ENCODE assay signal across 16 cellular contexts in genomic region chr11:108887436-108888238, GRCh38.
A peak's percentile ranks its signal among the peaks of the same experiment; 100 is the strongest.
DNase-seq lines count a peak whose midpoint lies in the region; ATAC-seq, FAIRE-seq and TF ChIP-seq lines count a peak whose summit lies in the region.
"Had no signal": no experiment of that assay in that cellular context is flagged by ENCODE, and none has a peak within 500 bp of the region (broad histone marks: within the 10 kb centered on the region; RNA-seq: fewer than 3 reads in every experiment).

No MANE protein-coding gene starts in this region.

- H3K9me2 ChIP-seq in PC-3 (replicated peaks; ENCODE audit: low read length), result no peaks in the 10 kb centered on the region

- H3K27ac ChIP-seq in PC-3 (ENCODE audit: low read length) (no peak overlapping the region), epithelial cell of prostate (peak overlapping the region; percentile 35), small intestine (ENCODE audit: low read depth in 1 of 2, low read length in 1 of 2) (no peak overlapping the region)
- H3K27ac ChIP-seq: tibial artery had no signal

- no peak for DNase-seq in activated T-cell treated with anti-CD3 and anti-CD28 coated beads, Interleukin-2, amount 50 U/mL, for 24 hours
- DNase-seq in activated T-cell treated with anti-CD3 and anti-CD28 coated beads, Interleukin-2, amount 50 U/mL, for 4 hours, result no peak
- DNase-seq in PC-3, result peak; percentile 15
- DNase-seq in epithelial cell of prostate (ENCODE audit: low read depth, low spot score), result no peak
- DNase-seq in small intestine, result peak; percentile 3
- DNase-seq in activated CD4-positive, CD25-positive, alpha-beta regulatory T cell (lab: John Stamatoyannopoulos, UW), result no peak
- DNase-seq in effector CD4-positive, alpha-beta T cell, result no peak
- DNase-seq in NCI-H526 (lab: John Stamatoyannopoulos, UW), result no peak
- DNase-seq: activated B cell treated with CpG ODN at 0.5 μM for 24 hours; activated T-cell treated with anti-CD3 and anti-CD28 coated beads, Interleukin-2, amount 50 U/mL, for 72 hours; KG1; NCI-H2029 treated with DMSO at 0.1 percent for 48 hours; nucleus accumbens; tibial artery had no signal

- H3K4me3 ChIP-seq in PC-3 (ENCODE audit: low read length), result no peak overlapping the region
- no peak overlapping the region for H3K4me3 ChIP-seq in small intestine (ENCODE audit: low read depth in 1 of 2, low read length in 2 of 2)
- H3K4me3 ChIP-seq: lung, tibial artery had no signal

- H3K4me1 ChIP-seq in PC-3 (ENCODE audit: insufficient read depth, low read length) (peaks cover 23% of the 10 kb centered on the region), small intestine (ENCODE audit: control insufficient read depth in 2 of 2, insufficient read depth in 1 of 2, low read depth in 1 of 2, low read length in 1 of 2) (no peaks in the 10 kb centered on the region)
- H3K4me1 ChIP-seq: tibial artery had no signal

- no peaks in the 10 kb centered on the region for H3F3A ChIP-seq in PC-3 (ENCODE audit: low read length, unreplicated experiment)

- H2AFZ ChIP-seq in PC-3 (ENCODE audit: low read length), result no peak overlapping the region

- no peak for FAIRE-seq in small intestine (lab: Jason Lieb, UNC)
- FAIRE-seq: bronchial epithelial cell had no signal

- H3K79me2 ChIP-seq in PC-3 (ENCODE audit: low read length), result no peaks in the 10 kb centered on the region

- BruUV-seq in PC-3 (replicated peaks; lab: Mats Ljungman, UMichigan), result no TSS peak

- intact Hi-C loops in PC-3 (cut with micrococcal nuclease), result no loop called here

- H3K4me3 Mint-ChIP-seq in activated T-cell treated with anti-CD3 and anti-CD28 coated beads, Interleukin-2, amount 50 U/mL, for 24 hours, result no peak overlapping the region
- H3K4me3 Mint-ChIP-seq in activated T-cell treated with anti-CD3 and anti-CD28 coated beads, Interleukin-2, amount 50 U/mL, for 4 hours, result no peak overlapping the region
- H3K4me3 Mint-ChIP-seq: activated B cell treated with CpG ODN at 0.5 μM for 24 hours; activated T-cell treated with anti-CD3 and anti-CD28 coated beads, Interleukin-2, amount 50 U/mL, for 72 hours had no signal

- POLR2A ChIA-PET in PC-3 (lab: Charles Lee; ENCODE audit: unreplicated experiment), result no interaction called here

- no peak for TF ChIP-seq CTCF in PC-3 (conservative IDR thresholded peaks at IDR 0.05; ENCODE audit: low read depth, low read length)

- H3K9me3 Mint-ChIP-seq in activated T-cell treated with anti-CD3 and anti-CD28 coated beads, Interleukin-2, amount 50 U/mL, for 24 hours, result no peaks in the 10 kb centered on the region
- no peaks in the 10 kb centered on the region for H3K9me3 Mint-ChIP-seq in activated T-cell treated with anti-CD3 and anti-CD28 coated beads, Interleukin-2, amount 50 U/mL, for 4 hours
- H3K9me3 Mint-ChIP-seq: activated B cell treated with CpG ODN at 0.5 μM for 24 hours; activated T-cell treated with anti-CD3 and anti-CD28 coated beads, Interleukin-2, amount 50 U/mL, for 72 hours had no signal

- H3K27me3 ChIP-seq in PC-3 (ENCODE audit: low read length), result no peaks in the 10 kb centered on the region
- no peaks in the 10 kb centered on the region for H3K27me3 ChIP-seq in small intestine (ENCODE audit: control insufficient read depth in 2 of 2, insufficient read depth in 2 of 2, low read length in 2 of 2)
- H3K27me3 ChIP-seq: tibial artery had no signal

- peaks cover 27% of the 10 kb centered on the region for H3K4me1 Mint-ChIP-seq in activated T-cell treated with anti-CD3 and anti-CD28 coated beads, Interleukin-2, amount 50 U/mL, for 24 hours (ENCODE audit: low read depth)
- H3K4me1 Mint-ChIP-seq in activated T-cell treated with anti-CD3 and anti-CD28 coated beads, Interleukin-2, amount 50 U/mL, for 4 hours (ENCODE audit: low read depth), result peaks cover 10% of the 10 kb centered on the region

- H3K4me2 ChIP-seq in PC-3 (ENCODE audit: low read length), result no peak overlapping the region

- no peak for ATAC-seq in activated T-cell treated with anti-CD3 and anti-CD28 coated beads, Interleukin-2, amount 50 U/mL, for 4 hours
- ATAC-seq in PC-3, result peak; percentile 71
- ATAC-seq: activated T-cell treated with anti-CD3 and anti-CD28 coated beads, Interleukin-2, amount 50 U/mL, for 72 hours had no signal

- no peaks in the 10 kb centered on the region for H3K27me3 Mint-ChIP-seq in activated T-cell treated with anti-CD3 and anti-CD28 coated beads, Interleukin-2, amount 50 U/mL, for 24 hours
- H3K27me3 Mint-ChIP-seq in activated T-cell treated with anti-CD3 and anti-CD28 coated beads, Interleukin-2, amount 50 U/mL, for 4 hours (ENCODE audit: low read depth), result no peaks in the 10 kb centered on the region
- H3K27me3 Mint-ChIP-seq: activated B cell treated with CpG ODN at 0.5 μM for 24 hours had no signal

- H3K9me3 ChIP-seq in PC-3 (ENCODE audit: low read length) (no peaks in the 10 kb centered on the region), small intestine (ENCODE audit: control insufficient read depth, low read depth) (no peaks in the 10 kb centered on the region)
- H3K9me3 ChIP-seq: tibial artery had no signal

- H4K20me1 ChIP-seq in PC-3 (ENCODE audit: low read length), result no peaks in the 10 kb centered on the region

- H3K36me3 Mint-ChIP-seq in activated T-cell treated with anti-CD3 and anti-CD28 coated beads, Interleukin-2, amount 50 U/mL, for 24 hours (ENCODE audit: low read depth), result peaks cover 11% of the 10 kb centered on the region
- H3K36me3 Mint-ChIP-seq in activated T-cell treated with anti-CD3 and anti-CD28 coated beads, Interleukin-2, amount 50 U/mL, for 4 hours (ENCODE audit: insufficient read depth), result peaks cover 5% of the 10 kb centered on the region

- H3K9ac ChIP-seq in PC-3 (ENCODE audit: low read length), result no peak overlapping the region

- H3K36me3 ChIP-seq in PC-3 (ENCODE audit: low read depth, low read length) (no peaks in the 10 kb centered on the region), small intestine (ENCODE audit: control insufficient read depth in 2 of 2, insufficient read depth in 2 of 2, low read length in 2 of 2) (no peaks in the 10 kb centered on the region)
- H3K36me3 ChIP-seq: tibial artery had no signal

- CTCF ChIA-PET in PC-3 (lab: Charles Lee), result no interaction called here

- WGBS in small intestine, 3 donors, result 84 to 95% (median 86%) methylated on average over 8 of the region's 8 CpGs

- H3K27ac Mint-ChIP-seq in activated T-cell treated with anti-CD3 and anti-CD28 coated beads, Interleukin-2, amount 50 U/mL, for 24 hours, result peak overlapping the region; percentile 27
- H3K27ac Mint-ChIP-seq: activated B cell treated with CpG ODN at 0.5 μM for 24 hours; activated T-cell treated with anti-CD3 and anti-CD28 coated beads, Interleukin-2, amount 50 U/mL, for 72 hours had no signal

Comparison
In these comparisons a context has a peak if more than half of its experiments do, and no peak if none do; other contexts are left out.
1. DNase-seq: peak in PC-3 (single experiment) and small intestine (single experiment); none in activated T-cell treated with anti-CD3 and anti-CD28 coated beads, Interleukin-2, amount 50 U/mL, for 24 hours (single experiment), activated T-cell treated with anti-CD3 and anti-CD28 coated beads, Interleukin-2, amount 50 U/mL, for 4 hours (single experiment), epithelial cell of prostate (single experiment), activated CD4-positive, CD25-positive, alpha-beta regulatory T cell (0 of 4), effector CD4-positive, alpha-beta T cell (single experiment) and NCI-H526 (0 of 2).